ENCODE assay signal across 9 cellular contexts in genomic region chr2:11773111-11773510, GRCh38.
"Had no signal": no experiment of that assay in that cellular context is flagged by ENCODE, and none has a peak within 500 bp of the region (broad histone marks: within the 10 kb centered on the region; RNA-seq: fewer than 3 reads in every experiment).

No MANE protein-coding gene starts in this region.

- H3K4me3 Mint-ChIP-seq: endodermal cell had no signal

- H3K27ac Mint-ChIP-seq: endodermal cell had no signal

- H3K9me3 ChIP-seq: ovary, spleen had no signal

- H3K27ac ChIP-seq: ovary, WERI-Rb-1 had no signal

- H3K4me1 Mint-ChIP-seq: endodermal cell had no signal

- DNase-seq: activated naive CD8-positive, alpha-beta T cell treated with anti-CD3 and anti-CD28 coated beads, Interleukin-2, amount 10 ng/mL, durations not matched to agents 7 days and 5 days; anterior cingulate cortex; endodermal cell; head of caudate nucleus; ovary; spleen; WERI-Rb-1 had no signal

- H3K9me3 Mint-ChIP-seq: activated naive CD8-positive, alpha-beta T cell treated with anti-CD3 and anti-CD28 coated beads, Interleukin-2, amount 10 ng/mL, durations not matched to agents 7 days and 5 days; endodermal cell had no signal

- H3K36me3 ChIP-seq: ovary had no signal

- ATAC-seq: Right ventricle myocardium inferior, sciatic nerve had no signal

- H3K27me3 ChIP-seq: ovary, spleen had no signal

- H3K27me3 Mint-ChIP-seq: activated naive CD8-positive, alpha-beta T cell treated with anti-CD3 and anti-CD28 coated beads, Interleukin-2, amount 10 ng/mL, durations not matched to agents 7 days and 5 days had no signal

- H3K4me3 ChIP-seq: ovary, spleen had no signal
